ENCODE assay signal across 26 cellular contexts in genomic region chr4:104457308-104457981, GRCh38.
DNase-seq lines count a peak whose midpoint lies in the region; ATAC-seq and TF ChIP-seq lines count a peak whose summit lies in the region.
"Had no signal": no experiment of that assay in that cellular context is flagged by ENCODE, and none has a peak within 500 bp of the region (broad histone marks: within the 10 kb centered on the region; RNA-seq: fewer than 3 reads in every experiment).

No MANE protein-coding gene starts in this region.

- H3F3A ChIP-seq in MM.1S (ENCODE audit: insufficient read depth, low read length) = peaks cover 19% of the 10 kb centered on the region

- H3K4me1 ChIP-seq in MM.1S (ENCODE audit: low read length) = peaks cover 19% of the 10 kb centered on the region
- H3K4me1 ChIP-seq: BLaER1, gastroesophageal sphincter, stomach, tibial nerve had no signal

- no peaks in the 10 kb centered on the region for H3K36me3 ChIP-seq in MM.1S (replicated peaks; ENCODE audit: insufficient read depth, low read length)
- H3K36me3 ChIP-seq: BLaER1, gastroesophageal sphincter, stomach, tibial nerve had no signal

- H3K9me2 ChIP-seq in MM.1S (replicated peaks; ENCODE audit: insufficient read depth, low read length) = no peaks in the 10 kb centered on the region

- H3K4me3 ChIP-seq in MM.1S (ENCODE audit: low read length) = peak overlapping the region; percentile 39; the same call in 1 of the 2 replicates
- H3K4me3 ChIP-seq: BLaER1, gastroesophageal sphincter, stomach, tibial nerve had no signal

- no peaks in the 10 kb centered on the region for H3K27me3 ChIP-seq in MM.1S (replicated peaks; ENCODE audit: insufficient read depth, low read length)
- H3K27me3 ChIP-seq: BLaER1, gastroesophageal sphincter, stomach, tibial nerve had no signal

- peak; percentile 82 for DNase-seq in MM.1S
- no peak for DNase-seq in caudate nucleus (lab: John Stamatoyannopoulos, UW)
- no peak for DNase-seq in NCI-H1417 (lab: John Stamatoyannopoulos, UW)
- DNase-seq in NCI-H1417 treated with DMSO at 0.1 percent for 48 hours (lab: John Stamatoyannopoulos, UW) = no peak
- DNase-seq: activated CD4-positive, alpha-beta T cell treated with anti-CD3 and anti-CD28 coated beads, Interleukin-2, amount 50 U/mL, for 4 hours; activated CD4-positive, CD25-positive, alpha-beta regulatory T cell; aorta; COR-L47; DMS79 treated with DMSO at 0.1 percent for 48 hours; islet precursor cell; Karpas-422; naive thymus-derived CD4-positive, alpha-beta T cell; NCI-H2029; occipital lobe; OCI-M1; stimulated activated CD8-positive, alpha-beta memory T cell treated with anti-CD3 and anti-CD28 coated beads, Interleukin-4, amount 100 ng/mL, for 48 hours; stomach; T1000 had no signal

- no peak for TF ChIP-seq CTCF in MM.1S (IDR thresholded peaks at IDR 0.05; ENCODE audit: low read length)

- peak overlapping the region; percentile 62 for H2AFZ ChIP-seq in MM.1S (ENCODE audit: low read length)

- peak overlapping the region; percentile 81 for H3K27ac ChIP-seq in MM.1S (ENCODE audit: low read length)
- H3K27ac ChIP-seq in caudate nucleus (ENCODE audit: low read depth, low read length) = no peak overlapping the region
- H3K27ac ChIP-seq: BLaER1, gastroesophageal sphincter, stomach, tibial nerve had no signal

- no peaks in the 10 kb centered on the region for H4K20me1 ChIP-seq in MM.1S (ENCODE audit: insufficient read depth, low read length)
- H4K20me1 ChIP-seq: BLaER1 had no signal

- ATAC-seq in GM18870 (IDR thresholded peaks at IDR 0.05; ENCODE audit: unreplicated experiment) (peak; percentile 69), GM21717 (IDR thresholded peaks at IDR 0.05; ENCODE audit: unreplicated experiment) (peak; percentile 93), HG02884 (IDR thresholded peaks at IDR 0.05; ENCODE audit: unreplicated experiment) (peak; percentile 58), HG03342 (IDR thresholded peaks at IDR 0.05; ENCODE audit: unreplicated experiment) (no peak)
- ATAC-seq: gastroesophageal sphincter; naive thymus-derived CD4-positive, alpha-beta T cell; SK-N-SH treated with all-trans-retinoic acid at 6 μM for 48 hours had no signal

- peak overlapping the region; percentile 91 for H3K4me2 ChIP-seq in MM.1S (ENCODE audit: low read depth, low read length)
- H3K4me2 ChIP-seq: BLaER1 had no signal

- H3K9ac ChIP-seq in MM.1S (ENCODE audit: low read length) = peak overlapping the region; percentile 11; the same call in 1 of the 2 replicates
- H3K9ac ChIP-seq: BLaER1 had no signal

- H3K79me2 ChIP-seq in MM.1S (ENCODE audit: low read length) = no peaks in the 10 kb centered on the region

- H3K9me3 ChIP-seq in MM.1S (replicated peaks; ENCODE audit: insufficient read depth, low read length) = no peaks in the 10 kb centered on the region
- H3K9me3 ChIP-seq: BLaER1, gastroesophageal sphincter, stomach, tibial nerve had no signal
